19 cellular contexts compared by ENCODE assay signal in genomic region chr13:35995136-35995535, GRCh38.
DNase-seq lines count a peak whose midpoint lies in the region; ATAC-seq and TF ChIP-seq lines count a peak whose summit lies in the region.
"Had no signal": no experiment of that assay in that cellular context is flagged by ENCODE, and none has a peak within 500 bp of the region (broad histone marks: within the 10 kb centered on the region; RNA-seq: fewer than 3 reads in every experiment).

No MANE protein-coding gene starts in this region.

- no peak overlapping the region for H3K27ac Mint-ChIP-seq in activated naive CD8-positive, alpha-beta T cell treated with anti-CD3 and anti-CD28 coated beads for 36 hours
- H3K27ac Mint-ChIP-seq: activated CD4-positive, alpha-beta memory T cell treated with anti-CD3 and anti-CD28 coated beads, Interleukin-2, amount 10 ng/mL, durations not matched to agents 7 days and 5 days; activated naive CD4-positive, alpha-beta T cell treated with anti-CD3 and anti-CD28 coated beads, Interleukin-2, amount 10 ng/mL, durations not matched to agents 7 days and 5 days; CD4-positive, alpha-beta memory T cell; memory B cell; nephron progenitor cell; stimulated activated effector memory CD8-positive, alpha-beta T cell treated with anti-CD3 and anti-CD28 coated beads, Interleukin-12 subunit alpha, Interleukin-12 subunit beta, amount 100 ng/mL, for 72 hours had no signal

- intact Hi-C loops in left ventricle myocardium inferior (cut with micrococcal nuclease): no loop called here
- intact Hi-C loops in left ventricle myocardium superior (cut with micrococcal nuclease): loop anchor here (10.0 kb wide), 1 partner anchor 140 kb away; the partner anchor contains the start of gene DCLK1

- H3K36me3 ChIP-seq in left ventricle myocardium inferior: no peaks in the 10 kb centered on the region

- no peak overlapping the region for H3K4me3 ChIP-seq in left ventricle myocardium inferior
- H3K4me3 ChIP-seq: body of pancreas, testis had no signal

- no peaks in the 10 kb centered on the region for H3K36me3 Mint-ChIP-seq in activated naive CD8-positive, alpha-beta T cell treated with anti-CD3 and anti-CD28 coated beads for 36 hours
- H3K36me3 Mint-ChIP-seq: activated naive CD4-positive, alpha-beta T cell treated with anti-CD3 and anti-CD28 coated beads, Interleukin-2, amount 10 ng/mL, durations not matched to agents 7 days and 5 days; CD4-positive, alpha-beta memory T cell; memory B cell; stimulated activated effector memory CD8-positive, alpha-beta T cell treated with anti-CD3 and anti-CD28 coated beads, Interleukin-12 subunit alpha, Interleukin-12 subunit beta, amount 100 ng/mL, for 72 hours had no signal

- TF ChIP-seq CTCF in left ventricle myocardium inferior (IDR thresholded peaks at IDR 0.05; ENCODE audit: borderline replicate concordance): no peak

- H3K4me3 Mint-ChIP-seq in activated naive CD8-positive, alpha-beta T cell treated with anti-CD3 and anti-CD28 coated beads for 36 hours: no peak overlapping the region
- H3K4me3 Mint-ChIP-seq: activated CD4-positive, alpha-beta memory T cell treated with anti-CD3 and anti-CD28 coated beads, Interleukin-2, amount 10 ng/mL, durations not matched to agents 7 days and 5 days; activated naive CD4-positive, alpha-beta T cell treated with anti-CD3 and anti-CD28 coated beads, Interleukin-2, amount 10 ng/mL, durations not matched to agents 7 days and 5 days; CD4-positive, alpha-beta memory T cell; memory B cell; nephron progenitor cell; stimulated activated effector memory CD8-positive, alpha-beta T cell treated with anti-CD3 and anti-CD28 coated beads, Interleukin-12 subunit alpha, Interleukin-12 subunit beta, amount 100 ng/mL, for 72 hours had no signal

- H3K9me3 ChIP-seq in left ventricle myocardium inferior (replicated peaks): no peaks in the 10 kb centered on the region
- H3K9me3 ChIP-seq: body of pancreas, testis had no signal

- no peaks in the 10 kb centered on the region for H3K27me3 ChIP-seq in left ventricle myocardium inferior (ENCODE audit: low read depth)
- H3K27me3 ChIP-seq: body of pancreas, testis had no signal

- H3K27ac ChIP-seq in left ventricle myocardium inferior (replicated peaks) (peak overlapping the region; percentile 75), angular gyrus (ENCODE audit: low read depth, low read length) (peak overlapping the region; percentile 34)
- H3K27ac ChIP-seq: body of pancreas, testis had no signal

- ATAC-seq in left ventricle myocardium superior: no peak
- ATAC-seq: stimulated activated effector memory CD8-positive, alpha-beta T cell treated with anti-CD3 and anti-CD28 coated beads, Interleukin-12 subunit alpha, Interleukin-12 subunit beta, amount 100 ng/mL, for 72 hours had no signal

- no peak for DNase-seq in left ventricle myocardium inferior
- no peak for DNase-seq in left ventricle myocardium superior
- DNase-seq in fibroblast of the conjunctiva (ENCODE audit: low read depth): peak; percentile 13
- no peak for DNase-seq in anterior cingulate cortex (lab: John Stamatoyannopoulos, UW)
- no peak for DNase-seq in pons (ENCODE audit: low spot score)
- DNase-seq in activated CD4-positive, alpha-beta T cell treated with anti-CD3 and anti-CD28 coated beads for 48 hours: no peak
- DNase-seq in activated naive CD8-positive, alpha-beta T cell treated with anti-CD3 and anti-CD28 coated beads for 36 hours: no peak
- DNase-seq: activated CD4-positive, alpha-beta memory T cell treated with anti-CD3 and anti-CD28 coated beads, Interleukin-2, amount 10 ng/mL, durations not matched to agents 7 days and 5 days; activated naive CD4-positive, alpha-beta T cell treated with anti-CD3 and anti-CD28 coated beads, Interleukin-2, amount 10 ng/mL, durations not matched to agents 7 days and 5 days; activated T-cell treated with anti-CD3 and anti-CD28 coated beads, Interleukin-2, amount 50 U/mL, for 1 hour; CD4-positive, alpha-beta memory T cell; dermis blood vessel endothelial cell; DMS79; nephron progenitor cell had no signal

- H3K4me1 Mint-ChIP-seq in activated naive CD8-positive, alpha-beta T cell treated with anti-CD3 and anti-CD28 coated beads for 36 hours: no peaks in the 10 kb centered on the region
- H3K4me1 Mint-ChIP-seq: activated CD4-positive, alpha-beta memory T cell treated with anti-CD3 and anti-CD28 coated beads, Interleukin-2, amount 10 ng/mL, durations not matched to agents 7 days and 5 days; activated naive CD4-positive, alpha-beta T cell treated with anti-CD3 and anti-CD28 coated beads, Interleukin-2, amount 10 ng/mL, durations not matched to agents 7 days and 5 days; CD4-positive, alpha-beta memory T cell; memory B cell; nephron progenitor cell; stimulated activated effector memory CD8-positive, alpha-beta T cell treated with anti-CD3 and anti-CD28 coated beads, Interleukin-12 subunit alpha, Interleukin-12 subunit beta, amount 100 ng/mL, for 72 hours had no signal

- peaks cover 36% of the 10 kb centered on the region for H3K4me1 ChIP-seq in left ventricle myocardium inferior
- H3K4me1 ChIP-seq: testis had no signal

- peaks cover 2% of the 10 kb centered on the region for H3K9me3 Mint-ChIP-seq in activated naive CD8-positive, alpha-beta T cell treated with anti-CD3 and anti-CD28 coated beads for 36 hours
- H3K9me3 Mint-ChIP-seq: activated CD4-positive, alpha-beta memory T cell treated with anti-CD3 and anti-CD28 coated beads, Interleukin-2, amount 10 ng/mL, durations not matched to agents 7 days and 5 days; activated naive CD4-positive, alpha-beta T cell treated with anti-CD3 and anti-CD28 coated beads, Interleukin-2, amount 10 ng/mL, durations not matched to agents 7 days and 5 days; nephron progenitor cell had no signal

- H3K27me3 Mint-ChIP-seq in activated naive CD8-positive, alpha-beta T cell treated with anti-CD3 and anti-CD28 coated beads for 36 hours: no peaks in the 10 kb centered on the region
- H3K27me3 Mint-ChIP-seq: activated CD4-positive, alpha-beta memory T cell treated with anti-CD3 and anti-CD28 coated beads, Interleukin-2, amount 10 ng/mL, durations not matched to agents 7 days and 5 days; activated naive CD4-positive, alpha-beta T cell treated with anti-CD3 and anti-CD28 coated beads, Interleukin-2, amount 10 ng/mL, durations not matched to agents 7 days and 5 days; CD4-positive, alpha-beta memory T cell; memory B cell had no signal
